Comparison of ENCODE assay signal across 1 cellular context in genomic region chr15:57036352-57036751, GRCh38.
TF ChIP-seq lines count a peak whose summit lies in the region.

No MANE protein-coding gene starts in this region.

TF ChIP-seq in SK-N-SH, 30 proteins besides CTCF, POLR2A, EP300 and RAD21 (continued from another document):
- TF ChIP-seq RXRA (IDR thresholded peaks at IDR 0.05; ENCODE audit: borderline replicate concordance, low read depth) (no peak), GATA2 (CRISPR knock-in tag; IDR thresholded peaks at IDR 0.05) (no peak), ELF1 (IDR thresholded peaks at IDR 0.05) (no peak), USF2 (IDR thresholded peaks at IDR 0.05; ENCODE audit: borderline replicate concordance, low read depth, low read length) (no peak), MAX (IDR thresholded peaks at IDR 0.05; ENCODE audit: low read depth) (no peak), MXI1 (IDR thresholded peaks at IDR 0.05; ENCODE audit: low read depth, low read length) (no peak), POLR2AphosphoS5 (IDR thresholded peaks at IDR 0.05; ENCODE audit: low read depth, low read length) (no peak), FOSL2 (IDR thresholded peaks at IDR 0.05; ENCODE audit: borderline replicate concordance, low read depth) (no peak), RCOR1 (IDR thresholded peaks at IDR 0.05; ENCODE audit: low read length) (no peak), MEF2A (IDR thresholded peaks at IDR 0.05; ENCODE audit: borderline replicate concordance, low read depth) (no peak)
